In genomic region chr14:59036134-59036533, GRCh38 we compare ENCODE assay signal across 20 cellular contexts.
DNase-seq lines count a peak whose midpoint lies in the region; ATAC-seq and TF ChIP-seq lines count a peak whose summit lies in the region.
"Had no signal": no experiment of that assay in that cellular context is flagged by ENCODE, and none has a peak within 500 bp of the region (broad histone marks: within the 10 kb centered on the region; RNA-seq: fewer than 3 reads in every experiment).

No MANE protein-coding gene starts in this region.

- no peak for TF ChIP-seq POLR2A in gastrocnemius medialis (IDR thresholded peaks at IDR 0.05)

- intact Hi-C loops in dendritic cell treated with granulocyte-macrophage colony-stimulating factor and Interleukin-4, amounts not matched to agents 40 ng/mL and 50 ng/mL, for 4 days (cut with micrococcal nuclease): no loop called here
- intact Hi-C loops in gastrocnemius medialis (cut with DNase I; ENCODE audit: low total_unique reads): no loop called here

- H3K36me3 Mint-ChIP-seq in dendritic cell treated with granulocyte-macrophage colony-stimulating factor and Interleukin-4, amounts not matched to agents 40 ng/mL and 50 ng/mL, for 4 days (ENCODE audit: low read depth): no peaks in the 10 kb centered on the region
- H3K36me3 Mint-ChIP-seq: CD4-positive, CD25-positive, alpha-beta regulatory T cell; CD8-positive, alpha-beta memory T cell had no signal

- H3K27ac Mint-ChIP-seq in dendritic cell treated with granulocyte-macrophage colony-stimulating factor and Interleukin-4, amounts not matched to agents 40 ng/mL and 50 ng/mL, for 4 days: peak overlapping the region; percentile 47
- H3K27ac Mint-ChIP-seq: B cell; CD4-positive, CD25-positive, alpha-beta regulatory T cell; CD8-positive, alpha-beta memory T cell; HFFc6 had no signal

- H3K27me3 ChIP-seq in gastrocnemius medialis: no peaks in the 10 kb centered on the region
- H3K27me3 ChIP-seq: BLaER1 treated with 17β-estradiol and CSF1 and Interleukin-3, amounts not matched to agents 10 nM and 100 nM had no signal

- ATAC-seq in gastrocnemius medialis: no peak
- ATAC-seq: HCT116 had no signal

- no peak for TF ChIP-seq CTCF in gastrocnemius medialis (IDR thresholded peaks at IDR 0.05 in 4 of 5, conservative IDR thresholded peaks at IDR 0.05 in 1 of 5)

- H3K4me1 ChIP-seq in gastrocnemius medialis: peaks cover 0 to 4% of the 10 kb centered on the region in 2 donors

- no peaks in the 10 kb centered on the region for H3K9me3 Mint-ChIP-seq in dendritic cell treated with granulocyte-macrophage colony-stimulating factor and Interleukin-4, amounts not matched to agents 40 ng/mL and 50 ng/mL, for 4 days
- H3K9me3 Mint-ChIP-seq: HFFc6 had no signal

- H3K36me3 ChIP-seq in gastrocnemius medialis: no peaks in the 10 kb centered on the region
- H3K36me3 ChIP-seq: BLaER1 treated with 17β-estradiol and CSF1 and Interleukin-3, amounts not matched to agents 10 nM and 100 nM had no signal

- H3K4me3 Mint-ChIP-seq in dendritic cell treated with granulocyte-macrophage colony-stimulating factor and Interleukin-4, amounts not matched to agents 40 ng/mL and 50 ng/mL, for 4 days: no peak overlapping the region
- H3K4me3 Mint-ChIP-seq: B cell; CD4-positive, CD25-positive, alpha-beta regulatory T cell; CD8-positive, alpha-beta memory T cell; HFFc6 had no signal

- no peaks in the 10 kb centered on the region for H3K9me3 ChIP-seq in gastrocnemius medialis
- H3K9me3 ChIP-seq: BLaER1 treated with 17β-estradiol and CSF1 and Interleukin-3, amounts not matched to agents 10 nM and 100 nM had no signal

- no peaks in the 10 kb centered on the region for H3K27me3 Mint-ChIP-seq in dendritic cell treated with granulocyte-macrophage colony-stimulating factor and Interleukin-4, amounts not matched to agents 40 ng/mL and 50 ng/mL, for 4 days
- H3K27me3 Mint-ChIP-seq: CD4-positive, CD25-positive, alpha-beta regulatory T cell had no signal

- DNase-seq in CD1c-positive myeloid dendritic cell (ENCODE audit: extremely low spot score) (peak; percentile 54), MV-4-11 (lab: John Stamatoyannopoulos, UW) (peak; percentile 66), OCI-M1 (lab: John Stamatoyannopoulos, UW) (peak; percentile 3), NCI-H748 treated with DMSO at 0.1 percent for 48 hours (lab: John Stamatoyannopoulos, UW) (no peak), gastrocnemius medialis (no peak)
- DNase-seq: CD4-positive, CD25-positive, alpha-beta regulatory T cell; CD8-positive, alpha-beta memory T cell; COR-L47; DMS 273 treated with DMSO at 0.1 percent for 48 hours; DMS53; DND-41; EL; GOT3; H7; HFFc6; IMR-90 had no signal

- H3K4me3 ChIP-seq in gastrocnemius medialis: no peak overlapping the region
- H3K4me3 ChIP-seq: BLaER1 treated with 17β-estradiol and CSF1 and Interleukin-3, amounts not matched to agents 10 nM and 100 nM had no signal

- no peak overlapping the region for H3K27ac ChIP-seq in gastrocnemius medialis
- H3K27ac ChIP-seq: BLaER1 treated with 17β-estradiol and CSF1 and Interleukin-3, amounts not matched to agents 10 nM and 100 nM had no signal

- in situ Hi-C loops in gastrocnemius medialis (cut with MboI; ENCODE audit: low sequenced_read_pairs in 4 of 4): no loop called here

- peaks cover 7% of the 10 kb centered on the region for H3K4me1 Mint-ChIP-seq in dendritic cell treated with granulocyte-macrophage colony-stimulating factor and Interleukin-4, amounts not matched to agents 40 ng/mL and 50 ng/mL, for 4 days (ENCODE audit: low read depth)
- H3K4me1 Mint-ChIP-seq: B cell; CD4-positive, CD25-positive, alpha-beta regulatory T cell; CD8-positive, alpha-beta memory T cell had no signal

Comparison
In these comparisons a context has a peak if more than half of its experiments do, and no peak if none do; other contexts are left out.
1. DNase-seq: peak in CD1c-positive myeloid dendritic cell (single experiment), MV-4-11 (single experiment) and OCI-M1 (single experiment); none in NCI-H748 treated with DMSO at 0.1 percent for 48 hours (single experiment) and gastrocnemius medialis (0 of 2).